8 cellular contexts compared by ENCODE assay signal in the genomic region with DNA sequence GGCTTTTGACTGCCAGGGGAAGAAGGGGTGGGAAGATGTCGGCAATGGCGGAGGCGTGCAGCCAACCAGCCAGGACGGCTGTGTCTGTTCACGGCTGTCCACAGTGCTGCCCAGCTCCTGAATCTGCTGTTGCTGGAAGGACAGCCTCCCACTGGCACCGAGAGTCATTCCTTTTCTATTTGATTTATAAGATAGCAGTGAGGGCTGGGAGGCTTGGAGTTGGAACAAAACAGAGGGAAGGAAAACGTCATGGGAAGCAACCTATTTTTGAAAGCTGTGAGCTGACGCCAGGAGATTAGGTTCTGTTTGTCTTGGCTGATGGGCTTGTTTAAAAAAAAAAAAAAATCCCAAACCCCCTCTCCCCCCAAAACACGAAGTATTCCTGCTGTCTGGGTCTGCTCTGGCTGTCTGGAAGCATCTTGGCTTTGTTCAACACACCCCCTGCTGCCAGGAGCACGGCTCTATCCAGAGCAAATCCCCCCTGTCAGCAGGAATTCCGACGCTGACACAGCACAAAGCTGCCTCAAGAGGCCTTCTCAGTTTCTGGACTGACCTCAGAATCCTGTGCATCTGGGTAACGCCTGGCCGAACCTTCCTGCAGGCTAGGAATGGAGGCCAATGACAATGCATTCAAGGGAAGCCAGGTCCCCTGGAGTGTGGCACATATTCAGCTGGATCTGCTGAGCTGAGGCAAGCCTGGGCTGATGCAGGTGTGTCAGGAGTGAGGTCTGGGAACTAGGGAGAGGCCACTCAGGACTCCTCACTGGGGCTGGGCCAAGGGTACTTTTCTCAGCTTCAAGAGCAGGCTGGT. TPM values are rescaled to one million over a fixed set of nuclear protein-coding genes. Genes with fewer than 3 reads are reported as not detected.
DNase-seq lines count a peak whose midpoint lies in the region; ATAC-seq and TF ChIP-seq lines count a peak whose summit lies in the region.

No MANE protein-coding gene starts in this region.

- 0 out of 2 replicates have a peak overlapping the region, but pooled peaks have one; percentile 2 for H3K4me3 ChIP-seq in SJCRH30
- no peak overlapping the region for H3K4me3 ChIP-seq in ovary

- TF ChIP-seq EP300 in ovary (IDR thresholded peaks at IDR 0.05), result no peak

- H3K27me3 ChIP-seq in SJCRH30 (no peaks in the 10 kb centered on the region), ovary (no peaks in the 10 kb centered on the region)

- no peak for TF ChIP-seq CTCF in ovary (IDR thresholded peaks at IDR 0.05)
- TF ChIP-seq CTCF in Calu3 (IDR thresholded peaks at IDR 0.05; ENCODE audit: unreplicated experiment), result no peak

- H3K9me3 Mint-ChIP-seq in Calu3 (ENCODE audit: low read depth, unreplicated experiment), result no peaks in the 10 kb centered on the region

- H3K36me3 Mint-ChIP-seq in Calu3 (ENCODE audit: insufficient read depth, unreplicated experiment), result no peaks in the 10 kb centered on the region

- ATAC-seq in GM18873 (IDR thresholded peaks at IDR 0.05; ENCODE audit: low FRiP score, unreplicated experiment) (no peak), HG03097 (IDR thresholded peaks at IDR 0.05; ENCODE audit: low FRiP score, unreplicated experiment) (no peak)

- 0 to 7% (median 1%) methylated on average over 14 of the region's 14 CpGs for WGBS in ovary, 3 donors

- H3K4me1 Mint-ChIP-seq in Calu3 (ENCODE audit: low read depth, unreplicated experiment), result no peaks in the 10 kb centered on the region

- H3K27me3 Mint-ChIP-seq in Calu3 (ENCODE audit: unreplicated experiment), result no peaks in the 10 kb centered on the region

- H3K9me3 ChIP-seq in SJCRH30 (replicated peaks) (no peaks in the 10 kb centered on the region), ovary (no peaks in the 10 kb centered on the region)

- H3K27ac ChIP-seq in SJCRH30 (peak overlapping the region; percentile 33; the same call in 1 of the 2 replicates), ovary (peak overlapping the region; percentile 58 to 88)

- H3K36me3 ChIP-seq in SJCRH30 (no peaks in the 10 kb centered on the region), ovary (no peaks in the 10 kb centered on the region)

- no peak for TF ChIP-seq POLR2A in ovary (IDR thresholded peaks at IDR 0.05)

- peaks cover 25% of the 10 kb centered on the region for H3K4me1 ChIP-seq in SJCRH30
- H3K4me1 ChIP-seq in ovary (ENCODE audit: insufficient read depth), result peaks cover 21% of the 10 kb centered on the region

- H3K27ac Mint-ChIP-seq in Calu3 (ENCODE audit: unreplicated experiment), result no peak overlapping the region

- DNase-seq in AG20443 (ENCODE audit: low spot score) (peak; percentile 78), SJCRH30 (peak; percentile 85 to 86), glomerular endothelial cell (ENCODE audit: extremely low read depth, low read depth, low spot score) (peak; percentile 76), ovary (peak; percentile 77 to 89 (median 86)), Calu3 (no peak)
- no peak for DNase-seq in activated effector memory CD4-positive, alpha-beta T cell treated with Interleukin-2 at 50 U/mL for 16 hours

- intact Hi-C loops in ovary (cut with DNase I), result loop anchor here in 1 of 4 donors (10.0 kb wide), 1 partner anchor 137 kb away; no protein-coding TSS in a partner anchor
- intact Hi-C loops in Calu3 (cut with micrococcal nuclease; ENCODE audit: unreplicated experiment), result no loop called here

- no TSS peak for BruUV-seq in Calu3 (replicated peaks; lab: Mats Ljungman, UMichigan)

- H3K4me3 Mint-ChIP-seq in Calu3 (ENCODE audit: low read depth, unreplicated experiment), result no peak overlapping the region

- CTCF ChIA-PET in Calu3 (lab: Charles Lee), result no interaction called here

RNA-seq across cellular contexts. Expression of a gene that starts 41.0 kb away (rescaled TPM):
- total RNA-seq in SJCRH30 (2014; rRNA removed; shearing (Covaris generic)), result 65.3 and 74.1 TPM in 2 replicates
- total RNA-seq in glomerular endothelial cell (79.4 and 121 TPM in 2 replicates), ovary (100 to 1,000 TPM in 3 of 7 donors, 10 to 100 TPM in 4; 30.3 to 190 (median 97.4) TPM), Calu3 (2022) (104 and 110 TPM in 2 replicates)
- 10 to 100 TPM; 24.3 to 44.3 TPM for polyA plus RNA-seq in ovary

Comparison
In these comparisons a context has a peak if more than half of its experiments do, and no peak if none do; other contexts are left out.
1. DNase-seq: peak in AG20443 (single experiment), SJCRH30 (2 of 2), glomerular endothelial cell (single experiment) and ovary (5 of 5); none in Calu3 (single experiment) and activated effector memory CD4-positive, alpha-beta T cell treated with Interleukin-2 at 50 U/mL for 16 hours (single experiment).